ENCODE assay signal across 18 cellular contexts in the genomic region with DNA sequence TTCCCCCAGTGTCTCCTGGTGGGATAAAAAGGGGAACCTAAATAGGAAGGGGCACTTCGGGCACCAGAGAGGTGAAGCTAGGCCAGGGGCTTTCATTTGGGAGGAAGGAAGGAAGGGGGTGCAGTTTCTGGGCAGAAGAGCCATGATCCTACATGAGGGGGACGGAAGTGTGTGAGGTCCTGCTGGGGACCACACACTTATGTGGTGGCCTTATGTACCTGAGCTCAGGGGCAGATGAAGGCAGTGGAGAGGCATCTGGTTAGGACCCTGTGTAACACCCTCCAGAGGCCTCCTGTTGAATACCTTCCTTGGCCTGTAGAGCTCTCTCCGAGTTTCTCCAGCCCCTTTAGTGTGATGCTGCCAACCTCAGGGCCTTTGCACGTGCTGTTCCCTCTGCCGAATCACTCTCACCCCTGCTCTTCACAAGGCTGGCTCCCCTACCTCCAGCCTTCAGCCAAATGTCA. TPM values are rescaled to one million over a fixed set of nuclear protein-coding genes. Genes with fewer than 3 reads are reported as not detected.
DNase-seq lines count a peak whose midpoint lies in the region; TF ChIP-seq lines count a peak whose summit lies in the region.
"Had no signal": no experiment of that assay in that cellular context is flagged by ENCODE, and none has a peak within 500 bp of the region (broad histone marks: within the 10 kb centered on the region; RNA-seq: fewer than 3 reads in every experiment).

No MANE protein-coding gene starts in this region.

- no peak overlapping the region for H3K18ac ChIP-seq in H9 (ENCODE audit: insufficient read length, low read depth, low read length)

- no peak overlapping the region; the same call in 1 of the 2 replicates for H3K4ac ChIP-seq in H9 (ENCODE audit: low read depth, low read length)

- H4K5ac ChIP-seq in H9 (ENCODE audit: insufficient read length, low read depth, low read length), result no peak overlapping the region

- no peaks in the 10 kb centered on the region for H3K27me3 ChIP-seq in H9 (ENCODE audit: insufficient read depth, low read length)
- no peaks in the 10 kb centered on the region for H3K27me3 ChIP-seq in BE2C
- H3K27me3 ChIP-seq: BLaER1 treated with 17β-estradiol and CSF1 and Interleukin-3, amounts not matched to agents 10 nM and 100 nM had no signal

- no peak overlapping the region for H3K4me2 ChIP-seq in H9 (ENCODE audit: insufficient read depth, insufficient read length, low read length)
- H3K4me2 ChIP-seq: BLaER1 treated with 17β-estradiol and CSF1 and Interleukin-3, amounts not matched to agents 10 nM and 100 nM had no signal

- H2BK5ac ChIP-seq in H9 (ENCODE audit: insufficient read length, low read length), result no peak overlapping the region

- no peak overlapping the region for H3K56ac ChIP-seq in H9 (ENCODE audit: insufficient read length, low read depth, low read length)

- no peaks in the 10 kb centered on the region for H3K9me3 Mint-ChIP-seq in T-helper 1 cell treated with Interleukin-12 subunit alpha and Interleukin-12 subunit beta and Interleukin-4 antibody, amounts not matched to agents 30 μg/mL and 1 μg/mL, for 36 hours
- H3K9me3 Mint-ChIP-seq in H9 (peaks cover 2 to 3% of the 10 kb centered on the region in 2 experiments; a peak in 1 of 5 replicates), neural crest cell (no peaks in the 10 kb centered on the region)
- H3K9me3 Mint-ChIP-seq in activated T-helper 1 cell treated with anti-CD3 and anti-CD28 coated beads, Interleukin-12 subunit alpha, Interleukin-12 subunit beta, Interleukin-2, Interleukin-4 antibody, amounts not matched to agents 30 ng/mL and 10 ng/mL and 1 ng/mL, durations not matched to agents 14 hours and 24 hours and 36 hours, result no peaks in the 10 kb centered on the region

- no peaks in the 10 kb centered on the region for H3K23me2 ChIP-seq in H9 (ENCODE audit: insufficient read length, low read depth, low read length, poor library complexity, severe bottlenecking)

- no peak overlapping the region for H3K14ac ChIP-seq in H9 (ENCODE audit: insufficient read depth, low read length)

- no peak overlapping the region for H2BK20ac ChIP-seq in H9 (ENCODE audit: low read depth, low read length, poor library complexity, severe bottlenecking)

- no peak overlapping the region for H3K9ac ChIP-seq in H9 (ENCODE audit: extremely low read depth, insufficient read length, low read length)
- H3K9ac ChIP-seq: BLaER1 treated with 17β-estradiol and CSF1 and Interleukin-3, amounts not matched to agents 10 nM and 100 nM had no signal

- H3K4me1 Mint-ChIP-seq in T-helper 1 cell treated with Interleukin-12 subunit alpha and Interleukin-12 subunit beta and Interleukin-4 antibody, amounts not matched to agents 30 μg/mL and 1 μg/mL, for 36 hours (ENCODE audit: low read depth), result peaks cover 1% of the 10 kb centered on the region
- H3K4me1 Mint-ChIP-seq in H9 (peaks cover 35 to 41% of the 10 kb centered on the region in 2 experiments), neural crest cell (peaks cover 32% of the 10 kb centered on the region)
- no peaks in the 10 kb centered on the region for H3K4me1 Mint-ChIP-seq in activated T-helper 1 cell treated with anti-CD3 and anti-CD28 coated beads, Interleukin-12 subunit alpha, Interleukin-12 subunit beta, Interleukin-2, Interleukin-4 antibody, amounts not matched to agents 30 ng/mL and 10 ng/mL and 1 ng/mL, durations not matched to agents 14 hours and 24 hours and 36 hours (ENCODE audit: low read depth)

- H3K4me3 ChIP-seq in choroid plexus epithelial cell (ENCODE audit: low read depth, low read length) (no peak overlapping the region), BE2C (ENCODE audit: low read depth, low read length) (no peak overlapping the region)
- H3K4me3 ChIP-seq: BLaER1 treated with 17β-estradiol and CSF1 and Interleukin-3, amounts not matched to agents 10 nM and 100 nM had no signal

- no peaks in the 10 kb centered on the region for H3K79me1 ChIP-seq in H9 (ENCODE audit: insufficient read depth, low read depth, low read length, poor library complexity, severe bottlenecking)

- H3K9me3 ChIP-seq in H9 (ENCODE audit: control insufficient read depth, low read depth, low read length), result no peaks in the 10 kb centered on the region
- no peaks in the 10 kb centered on the region for H3K9me3 ChIP-seq in BE2C
- H3K9me3 ChIP-seq: BLaER1 treated with 17β-estradiol and CSF1 and Interleukin-3, amounts not matched to agents 10 nM and 100 nM had no signal

- H3K4me3 Mint-ChIP-seq in T-helper 1 cell treated with Interleukin-12 subunit alpha and Interleukin-12 subunit beta and Interleukin-4 antibody, amounts not matched to agents 30 μg/mL and 1 μg/mL, for 36 hours, result no peak overlapping the region
- H3K4me3 Mint-ChIP-seq in H9 (peak overlapping the region in 1 of 2 experiments; percentile 49; a peak in 2 of 5 replicates), neural crest cell (peak overlapping the region; percentile 22)
- H3K4me3 Mint-ChIP-seq in activated T-helper 1 cell treated with anti-CD3 and anti-CD28 coated beads, Interleukin-12 subunit alpha, Interleukin-12 subunit beta, Interleukin-2, Interleukin-4 antibody, amounts not matched to agents 30 ng/mL and 10 ng/mL and 1 ng/mL, durations not matched to agents 14 hours and 24 hours and 36 hours, result no peak overlapping the region

- no peak overlapping the region for H4K8ac ChIP-seq in H9 (replicated peaks; ENCODE audit: insufficient read length, low read depth, low read length)

- no CpG with 5 or more reads among the region's 5 CpGs for WGBS in H9 (ENCODE audit: extremely low coverage, insufficient read length, low lambda C conversion rate)

- H2BK15ac ChIP-seq in H9 (ENCODE audit: low read depth, low read length), result no peak overlapping the region

- no peak overlapping the region for H2BK120ac ChIP-seq in H9 (ENCODE audit: low read depth, low read length, poor library complexity, severe bottlenecking)

- DNase-seq in T-helper 1 cell (no peak), H9 (no peak), choroid plexus epithelial cell (ENCODE audit: low read depth) (peak; percentile 74), neural crest cell (ENCODE audit: low read depth, low spot score) (no peak), BE2C (no peak), pons (ENCODE audit: low spot score) (no peak)
- DNase-seq in activated T-helper 1 cell treated with anti-CD3 and anti-CD28 coated beads, Interleukin-12 subunit alpha, Interleukin-12 subunit beta, Interleukin-2, Interleukin-4 antibody, amounts not matched to agents 30 ng/mL and 10 ng/mL and 1 ng/mL, durations not matched to agents 14 hours and 24 hours and 36 hours (ENCODE audit: low spot score), result no peak
- DNase-seq: DMS153, EL, KBM-7, NCI-H146, NCI-H2227 treated with DMSO at 0.1 percent for 48 hours, NCI-H526 treated with DMSO at 0.1 percent for 48 hours, RPMI8226 had no signal

- no peak overlapping the region for H2AFZ ChIP-seq in H9 (ENCODE audit: low read length)

- no peak overlapping the region for H3T11ph ChIP-seq in H9 (ENCODE audit: low read length)

- no peaks in the 10 kb centered on the region for H3K36me3 ChIP-seq in BE2C

- no peaks in the 10 kb centered on the region for H4K20me1 ChIP-seq in H9 (ENCODE audit: control insufficient read depth, insufficient read depth, insufficient read length)

- no peak overlapping the region for H2AK5ac ChIP-seq in H9 (ENCODE audit: insufficient read length, low read length)

- no peak overlapping the region for H2BK12ac ChIP-seq in H9 (ENCODE audit: insufficient read length, low read depth, low read length)

- H3K23ac ChIP-seq in H9 (ENCODE audit: insufficient read length, low read depth, low read length), result no peak overlapping the region

- H3K36me3 Mint-ChIP-seq in T-helper 1 cell treated with Interleukin-12 subunit alpha and Interleukin-12 subunit beta and Interleukin-4 antibody, amounts not matched to agents 30 μg/mL and 1 μg/mL, for 36 hours (ENCODE audit: low read depth), result no peaks in the 10 kb centered on the region
- H3K36me3 Mint-ChIP-seq in H9 (ENCODE audit: insufficient read depth in 1 of 3, low read depth in 3 of 3) (no peaks in the 10 kb centered on the region; a peak in 1 of 7 replicates), neural crest cell (ENCODE audit: low read depth) (no peaks in the 10 kb centered on the region)
- peaks cover 2% of the 10 kb centered on the region for H3K36me3 Mint-ChIP-seq in activated T-helper 1 cell treated with anti-CD3 and anti-CD28 coated beads, Interleukin-12 subunit alpha, Interleukin-12 subunit beta, Interleukin-2, Interleukin-4 antibody, amounts not matched to agents 30 ng/mL and 10 ng/mL and 1 ng/mL, durations not matched to agents 14 hours and 24 hours and 36 hours (ENCODE audit: low read depth)

- H3K27ac ChIP-seq in H9 (ENCODE audit: insufficient read length, low read depth, low read length), result no peak overlapping the region
- H3K27ac ChIP-seq: 22Rv1; BLaER1 treated with 17β-estradiol and CSF1 and Interleukin-3, amounts not matched to agents 10 nM and 100 nM had no signal

- intact Hi-C loops in activated T-helper 1 cell treated with anti-CD3 and anti-CD28 coated beads, Interleukin-12 subunit alpha, Interleukin-12 subunit beta, Interleukin-2, Interleukin-4 antibody, amounts not matched to agents 30 ng/mL and 10 ng/mL and 1 ng/mL, durations not matched to agents 14 hours and 24 hours and 36 hours (cut with micrococcal nuclease), result no loop called here

- H3K27ac Mint-ChIP-seq in T-helper 1 cell treated with Interleukin-12 subunit alpha and Interleukin-12 subunit beta and Interleukin-4 antibody, amounts not matched to agents 30 μg/mL and 1 μg/mL, for 36 hours, result peak overlapping the region; percentile 55
- H3K27ac Mint-ChIP-seq in H9 (peak overlapping the region; percentile 43 to 85 (median 45); a peak in 5 of 7 replicates), neural crest cell (ENCODE audit: unreplicated experiment) (peak overlapping the region; percentile 28)
- H3K27ac Mint-ChIP-seq in activated T-helper 1 cell treated with anti-CD3 and anti-CD28 coated beads, Interleukin-12 subunit alpha, Interleukin-12 subunit beta, Interleukin-2, Interleukin-4 antibody, amounts not matched to agents 30 ng/mL and 10 ng/mL and 1 ng/mL, durations not matched to agents 14 hours and 24 hours and 36 hours, result no peak overlapping the region

- H3K4me1 ChIP-seq in H9 (ENCODE audit: insufficient read depth, low read length) (peaks cover 4% of the 10 kb centered on the region; the same call in 1 of the 2 replicates), BE2C (peaks cover 32% of the 10 kb centered on the region)

- no peak for TF ChIP-seq CTCF in H9 (conservative IDR thresholded peaks at IDR 0.05)
- no peak for TF ChIP-seq CTCF in choroid plexus epithelial cell (conservative IDR thresholded peaks at IDR 0.05; ENCODE audit: low read depth, low read length)
- TF ChIP-seq CTCF in neural crest cell (conservative IDR thresholded peaks at IDR 0.05), result no peak
- TF ChIP-seq CTCF in BE2C (IDR thresholded peaks at IDR 0.05; ENCODE audit: low read depth, low read length), result no peak

- H3K79me2 ChIP-seq in H9 (ENCODE audit: insufficient read depth, low read length), result no peaks in the 10 kb centered on the region

- peaks cover 10% of the 10 kb centered on the region for H3K27me3 Mint-ChIP-seq in T-helper 1 cell treated with Interleukin-12 subunit alpha and Interleukin-12 subunit beta and Interleukin-4 antibody, amounts not matched to agents 30 μg/mL and 1 μg/mL, for 36 hours (ENCODE audit: low read depth)
- H3K27me3 Mint-ChIP-seq in H9 (ENCODE audit: low read depth) (peaks cover 3% of the 10 kb centered on the region; the same call in 1 of the 2 replicates), neural crest cell (ENCODE audit: low read depth) (no peaks in the 10 kb centered on the region)
- peaks cover 4% of the 10 kb centered on the region for H3K27me3 Mint-ChIP-seq in activated T-helper 1 cell treated with anti-CD3 and anti-CD28 coated beads, Interleukin-12 subunit alpha, Interleukin-12 subunit beta, Interleukin-2, Interleukin-4 antibody, amounts not matched to agents 30 ng/mL and 10 ng/mL and 1 ng/mL, durations not matched to agents 14 hours and 24 hours and 36 hours (ENCODE audit: insufficient read depth)

- H4K91ac ChIP-seq in H9 (ENCODE audit: insufficient read length, low read depth, low read length), result no peak overlapping the region

RNA-seq across cellular contexts. Expression of gene IGFBP4, which starts 21.2 kb away (rescaled TPM):
- 49.9 and 51.1 TPM in 2 replicates for total RNA-seq in H9 (2021)
- 56.1 and 56.7 TPM in 2 replicates for total RNA-seq in neural crest cell
- 83.9 and 84.3 TPM in 2 replicates for total RNA-seq in activated T-helper 1 cell treated with anti-CD3 and anti-CD28 coated beads, Interleukin-12 subunit alpha, Interleukin-12 subunit beta, Interleukin-2, Interleukin-4 antibody, amounts not matched to agents 30 ng/mL and 10 ng/mL and 1 ng/mL, durations not matched to agents 14 hours and 24 hours and 36 hours
- 262 TPM for polyA plus RNA-seq in BE2C (2012; ENCODE audit: insufficient read depth, insufficient read length, low read depth)
- total RNA-seq: OCI-LY7 had no signal

RNA-seq across cellular contexts. Expression of gene TNS4, which starts 37.0 kb away (rescaled TPM):
- total RNA-seq in H9 (2021) (0.55 and 0.59 TPM in 2 replicates), neural crest cell (not detected in 2 replicates)
- 14.5 and 15.5 TPM in 2 replicates for total RNA-seq in activated T-helper 1 cell treated with anti-CD3 and anti-CD28 coated beads, Interleukin-12 subunit alpha, Interleukin-12 subunit beta, Interleukin-2, Interleukin-4 antibody, amounts not matched to agents 30 ng/mL and 10 ng/mL and 1 ng/mL, durations not matched to agents 14 hours and 24 hours and 36 hours
- polyA plus RNA-seq in BE2C (2012; ENCODE audit: insufficient read depth, insufficient read length, low read depth), result not detected

RNA-seq across cellular contexts. Expression of gene TOP2A, which starts 46.7 kb away (rescaled TPM):
- total RNA-seq in H9 (2021) (230 TPM in 2 replicates), neural crest cell (295 and 302 TPM in 2 replicates)
- 161 and 174 TPM in 2 replicates for total RNA-seq in activated T-helper 1 cell treated with anti-CD3 and anti-CD28 coated beads, Interleukin-12 subunit alpha, Interleukin-12 subunit beta, Interleukin-2, Interleukin-4 antibody, amounts not matched to agents 30 ng/mL and 10 ng/mL and 1 ng/mL, durations not matched to agents 14 hours and 24 hours and 36 hours
- polyA plus RNA-seq in BE2C (2012; ENCODE audit: insufficient read depth, insufficient read length, low read depth), result 17.6 TPM
